ENCODE assay signal across 19 cellular contexts in genomic region chr2:47652041-47652713, GRCh38.
"Had no signal": no experiment of that assay in that cellular context is flagged by ENCODE, and none has a peak within 500 bp of the region (broad histone marks: within the 10 kb centered on the region; RNA-seq: fewer than 3 reads in every experiment).

No MANE protein-coding gene starts in this region.

- H3K27me3 Mint-ChIP-seq: activated naive CD8-positive, alpha-beta T cell treated with anti-CD3 and anti-CD28 coated beads for 36 hours; stimulated activated naive CD8-positive, alpha-beta T cell treated with anti-CD3 and anti-CD28 coated beads, Interleukin-15, amount 100 ng/mL, for 72 hours had no signal

- H3K4me3 ChIP-seq: lower lobe of right lung, neural progenitor cell, pancreas, testis had no signal

- H3K9me3 Mint-ChIP-seq: activated naive CD8-positive, alpha-beta T cell treated with anti-CD3 and anti-CD28 coated beads for 36 hours; neural progenitor cell; stimulated activated naive CD8-positive, alpha-beta T cell treated with anti-CD3 and anti-CD28 coated beads, Interleukin-15, amount 100 ng/mL, for 72 hours had no signal

- H3K4me1 ChIP-seq: lower lobe of right lung had no signal

- H3K36me3 ChIP-seq: brain microvascular endothelial cell, lower lobe of right lung, neural progenitor cell, pancreas had no signal

- H3K4me2 ChIP-seq: neural progenitor cell had no signal

- H3K27ac ChIP-seq: brain microvascular endothelial cell, lower lobe of right lung, neural progenitor cell, pancreas, testis had no signal

- H2AFZ ChIP-seq: neural progenitor cell had no signal

- H3K27me3 ChIP-seq: brain microvascular endothelial cell, neural progenitor cell, pancreas, testis had no signal

- H3K4me3 Mint-ChIP-seq: activated CD8-positive, alpha-beta memory T cell treated with anti-CD3 and anti-CD28 coated beads, Interleukin-2, amount 10 ng/mL, durations not matched to agents 7 days and 5 days; activated naive CD8-positive, alpha-beta T cell treated with anti-CD3 and anti-CD28 coated beads for 36 hours; endodermal cell; neural progenitor cell; stimulated activated naive CD8-positive, alpha-beta T cell treated with anti-CD3 and anti-CD28 coated beads, Interleukin-15, amount 100 ng/mL, for 72 hours had no signal

- H3K4me1 Mint-ChIP-seq: activated CD8-positive, alpha-beta memory T cell treated with anti-CD3 and anti-CD28 coated beads, Interleukin-2, amount 10 ng/mL, durations not matched to agents 7 days and 5 days; activated naive CD8-positive, alpha-beta T cell treated with anti-CD3 and anti-CD28 coated beads for 36 hours; stimulated activated naive CD8-positive, alpha-beta T cell treated with anti-CD3 and anti-CD28 coated beads, Interleukin-15, amount 100 ng/mL, for 72 hours had no signal

- H3K9me3 ChIP-seq: lower lobe of right lung, pancreas, testis had no signal

- H3K27ac Mint-ChIP-seq: activated CD8-positive, alpha-beta memory T cell treated with anti-CD3 and anti-CD28 coated beads, Interleukin-2, amount 10 ng/mL, durations not matched to agents 7 days and 5 days; activated naive CD8-positive, alpha-beta T cell treated with anti-CD3 and anti-CD28 coated beads for 36 hours; endodermal cell; neural progenitor cell; stimulated activated naive CD8-positive, alpha-beta T cell treated with anti-CD3 and anti-CD28 coated beads, Interleukin-15, amount 100 ng/mL, for 72 hours had no signal

- H3K9ac ChIP-seq: neural progenitor cell had no signal

- ATAC-seq: activated CD8-positive, alpha-beta memory T cell treated with anti-CD3 and anti-CD28 coated beads, Interleukin-2, amount 10 ng/mL, durations not matched to agents 7 days and 5 days; lower lobe of right lung; stimulated activated naive CD8-positive, alpha-beta T cell treated with anti-CD3 and anti-CD28 coated beads, Interleukin-15, amount 100 ng/mL, for 72 hours had no signal

- DNase-seq: activated CD4-positive, alpha-beta T cell treated with anti-CD3 and anti-CD28 coated beads for 1 hour; activated CD4-positive, alpha-beta T cell treated with anti-CD3 and anti-CD28 coated beads, Interleukin-2, amount 50 U/mL, for 48 hours; activated CD8-positive, alpha-beta memory T cell treated with anti-CD3 and anti-CD28 coated beads, Interleukin-2, amount 10 ng/mL, durations not matched to agents 7 days and 5 days; activated gamma-delta T cell treated with Interleukin-2 at 50 U/mL for 16 hours; activated naive CD8-positive, alpha-beta T cell treated with anti-CD3 and anti-CD28 coated beads for 36 hours; activated T-cell treated with anti-CD3 and anti-CD28 coated beads, Interleukin-2, amount 50 U/mL, for 48 hours; brain microvascular endothelial cell; cerebellar nuclear complex; dermis blood vessel endothelial cell; endodermal cell; erythroblast; lower lobe of right lung; midbrain; stimulated activated CD4-positive, alpha-beta T cell treated with anti-CD3 and anti-CD28 coated beads, Interleukin-15, amount 100 ng/mL, for 24 hours; stimulated activated CD4-positive, alpha-beta T cell treated with anti-CD3 and anti-CD28 coated beads, Interleukin-4, amount 100 ng/mL, for 24 hours; stimulated activated naive CD8-positive, alpha-beta T cell treated with anti-CD3 and anti-CD28 coated beads, Interleukin-15, amount 100 ng/mL, for 72 hours; testis had no signal
